8 cellular contexts compared by ENCODE assay signal in the genomic region with DNA sequence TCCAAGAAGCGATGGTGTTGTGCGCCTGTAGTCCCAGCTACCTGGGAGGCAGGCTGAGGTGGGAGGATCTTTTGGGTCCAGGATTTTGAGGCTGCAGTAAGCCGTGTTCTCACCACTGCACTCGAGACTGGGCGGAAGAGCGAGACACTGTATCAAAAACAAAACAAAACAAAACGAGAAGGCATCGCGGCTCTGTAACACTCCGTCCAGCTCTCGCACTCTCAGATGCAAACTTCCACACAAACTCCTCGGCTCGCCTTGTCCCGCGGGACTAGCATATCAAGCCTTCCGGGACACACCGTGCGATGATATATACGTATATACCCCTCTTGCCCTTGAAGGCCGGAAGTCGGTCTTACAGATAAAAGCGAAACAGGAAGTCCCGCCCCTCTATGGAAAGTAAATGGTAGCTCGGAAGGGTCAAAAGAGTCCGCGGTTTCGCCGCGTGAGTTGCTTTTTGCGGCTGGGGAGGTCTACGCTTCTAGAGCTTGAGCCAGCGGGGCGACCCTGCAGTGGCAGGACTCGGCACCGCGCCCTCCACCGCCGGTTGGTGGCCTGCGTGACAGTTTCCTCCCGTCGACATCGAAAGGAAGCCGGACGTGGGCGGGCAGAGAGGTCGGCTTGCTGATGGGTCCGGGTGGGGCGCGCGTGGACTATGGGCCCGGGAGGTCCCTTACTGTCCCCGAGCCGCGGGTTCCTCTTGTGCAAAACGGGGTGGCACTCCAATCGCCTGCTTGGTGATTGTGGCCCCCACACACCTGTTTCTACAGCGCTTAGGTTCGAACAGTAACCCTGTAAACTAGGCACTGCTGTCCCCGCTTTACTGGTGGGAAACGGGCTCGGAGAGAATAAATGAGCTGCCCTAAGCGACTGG. TPM values are rescaled to one million over a fixed set of nuclear protein-coding genes. Genes with fewer than 3 reads are reported as not detected.
DNase-seq lines count a peak whose midpoint lies in the region; TF ChIP-seq lines count a peak whose summit lies in the region.

A gene with protein sequence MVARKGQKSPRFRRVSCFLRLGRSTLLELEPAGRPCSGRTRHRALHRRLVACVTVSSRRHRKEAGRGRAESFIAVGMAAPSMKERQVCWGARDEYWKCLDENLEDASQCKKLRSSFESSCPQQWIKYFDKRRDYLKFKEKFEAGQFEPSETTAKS (plus strand): TSS at position 393 of the 874 bp plus-strand sequence. CDS start 11 bp downstream, at position 404.

- peaks cover 7% of the 10 kb centered on the region for H3K27me3 Mint-ChIP-seq in nephron (ENCODE audit: low read depth)
- H3K27me3 Mint-ChIP-seq in stimulated activated naive CD8-positive, alpha-beta T cell treated with anti-CD3 and anti-CD28 coated beads, Interleukin-15, Interleukin-2, amounts not matched to agents 100 ng/mL and 50 ng/mL, for 24 hours: no peaks in the 10 kb centered on the region

- peak; percentile 99 for DNase-seq in ELR (ENCODE audit: low read depth)
- DNase-seq in H7: peak; percentile 82
- DNase-seq in M059J (ENCODE audit: low read depth): peak; percentile 96
- peak; percentile 95 to 98 for DNase-seq in SHP77 (lab: John Stamatoyannopoulos, UW)
- peak; percentile 82 for DNase-seq in activated effector memory CD4-positive, alpha-beta T cell treated with Interleukin-2 at 50 U/mL for 16 hours
- peak; percentile 97 for DNase-seq in fibroblast of the aortic adventitia (ENCODE audit: low read depth)

- H3K27ac Mint-ChIP-seq in nephron: peak within 1 kb of the TSS; percentile 98
- H3K27ac Mint-ChIP-seq in stimulated activated naive CD8-positive, alpha-beta T cell treated with anti-CD3 and anti-CD28 coated beads, Interleukin-15, Interleukin-2, amounts not matched to agents 100 ng/mL and 50 ng/mL, for 24 hours: peak within 1 kb of the TSS; percentile 99

- peaks cover 27% of the 10 kb centered on the region for H3K4me1 Mint-ChIP-seq in nephron
- H3K4me1 Mint-ChIP-seq in stimulated activated naive CD8-positive, alpha-beta T cell treated with anti-CD3 and anti-CD28 coated beads, Interleukin-15, Interleukin-2, amounts not matched to agents 100 ng/mL and 50 ng/mL, for 24 hours (ENCODE audit: low read depth): peaks cover 66% of the 10 kb centered on the region

- H3K36me3 ChIP-seq in H7 (replicated peaks; ENCODE audit: control insufficient read depth, insufficient read depth, low read length): peaks cover 11% of the 10 kb centered on the region

- no peaks in the 10 kb centered on the region for H3K9me3 Mint-ChIP-seq in nephron
- H3K9me3 Mint-ChIP-seq in stimulated activated naive CD8-positive, alpha-beta T cell treated with anti-CD3 and anti-CD28 coated beads, Interleukin-15, Interleukin-2, amounts not matched to agents 100 ng/mL and 50 ng/mL, for 24 hours: no peaks in the 10 kb centered on the region

- H3K4me3 Mint-ChIP-seq in nephron: peak within 1 kb of the TSS; percentile 94 to 97 (median 97)
- H3K4me3 Mint-ChIP-seq in stimulated activated naive CD8-positive, alpha-beta T cell treated with anti-CD3 and anti-CD28 coated beads, Interleukin-15, Interleukin-2, amounts not matched to agents 100 ng/mL and 50 ng/mL, for 24 hours: peak within 1 kb of the TSS; percentile 96

- TF ChIP-seq CTCF in fibroblast of the aortic adventitia (IDR thresholded peaks at IDR 0.05; ENCODE audit: insufficient read depth, low read length) (no peak), nephron (IDR thresholded peaks at IDR 0.05; ENCODE audit: unreplicated experiment in 3 of 3) (no peak)

- H3K4me3 ChIP-seq in H7 (ENCODE audit: insufficient read depth, low read depth, low read length) (peak within 1 kb of the TSS; percentile 67), fibroblast of the aortic adventitia (ENCODE audit: low read depth, low read length) (peak within 1 kb of the TSS; percentile 93)

- H3K27me3 ChIP-seq in H7 (ENCODE audit: control insufficient read depth, insufficient read depth, low read length): no peaks in the 10 kb centered on the region

- H3K36me3 Mint-ChIP-seq in nephron (ENCODE audit: low read depth): peaks cover 23% of the 10 kb centered on the region
- peaks cover 31% of the 10 kb centered on the region for H3K36me3 Mint-ChIP-seq in stimulated activated naive CD8-positive, alpha-beta T cell treated with anti-CD3 and anti-CD28 coated beads, Interleukin-15, Interleukin-2, amounts not matched to agents 100 ng/mL and 50 ng/mL, for 24 hours (ENCODE audit: low read depth)

RNA-seq across cellular contexts. Expression of the gene that starts here (rescaled TPM):
- total RNA-seq in H7 (2014; rRNA removed; shearing (Covaris generic)): 56.5 and 66.0 TPM in 2 replicates
- total RNA-seq in M059J (2014; rRNA removed; shearing (Covaris generic)): 40.1 and 63.8 TPM in 2 replicates
- total RNA-seq in fibroblast of the aortic adventitia (ENCODE audit: low replicate concordance): 24.6 and 39.2 TPM in 2 replicates

Comparison
In these comparisons a context has a peak if more than half of its experiments do, and no peak if none do; other contexts are left out.
1. Peak in every context shown above with its lines: DNase-seq and H3K4me3 ChIP-seq.